ENCODE assay signal across 19 cellular contexts in the genomic region with DNA sequence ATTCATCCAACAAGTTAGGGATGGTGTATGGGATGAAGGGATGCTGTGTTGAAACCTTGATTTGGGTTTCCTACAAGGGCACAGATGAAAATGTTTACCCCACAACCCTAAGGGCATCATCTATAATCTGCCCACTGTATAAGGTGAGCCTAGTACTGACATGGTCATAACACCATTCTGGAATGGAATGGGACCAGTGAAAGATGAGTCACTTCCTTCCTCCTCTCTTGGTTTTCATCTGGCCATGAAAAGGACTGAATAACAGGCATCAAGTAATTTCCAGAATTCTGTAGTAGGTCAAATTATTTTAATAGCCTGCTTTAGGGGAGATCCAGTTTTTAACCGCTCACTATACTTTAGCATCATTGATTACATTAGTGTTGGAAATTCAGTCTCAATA.
A peak's percentile ranks its signal among the peaks of the same experiment; 100 is the strongest.
DNase-seq lines count a peak whose midpoint lies in the region; ATAC-seq and TF ChIP-seq lines count a peak whose summit lies in the region.
"Had no signal": no experiment of that assay in that cellular context is flagged by ENCODE, and none has a peak within 500 bp of the region (broad histone marks: within the 10 kb centered on the region; RNA-seq: fewer than 3 reads in every experiment).

No MANE protein-coding gene starts in this region.

- ATAC-seq in HG02798 (IDR thresholded peaks at IDR 0.05; ENCODE audit: poor library complexity, unreplicated experiment), result no peak
- ATAC-seq in psoas muscle, result no peak
- ATAC-seq: CD8-positive, alpha-beta T cell; PC-3 had no signal

- intact Hi-C loops in psoas muscle (cut with DNase I), result no loop called here

- no peak overlapping the region for H3K4me2 ChIP-seq in MM.1S (ENCODE audit: low read depth, low read length)
- H3K4me2 ChIP-seq: BLaER1 treated with 17β-estradiol and CSF1 and Interleukin-3, amounts not matched to agents 10 nM and 100 nM had no signal

- DNase-seq in COLO829 (ENCODE audit: low spot score) (peak; percentile 75), NB4 (ENCODE audit: low read depth) (peak; percentile 26), choroid plexus epithelial cell (ENCODE audit: low read depth) (peak; percentile 39), kidney tubule cell (ENCODE audit: low spot score) (peak; percentile 40), MM.1S (no peak), psoas muscle (no peak)
- DNase-seq: CD8-positive, alpha-beta T cell; DMS79; H9; Kasumi-1; NCI-H1694 treated with DMSO at 0.1 percent for 48 hours; NCI-H2107; NCI-H510A treated with DMSO at 0.1 percent for 48 hours; NCI-H82; PC-3; SJCRH30 had no signal

- no peaks in the 10 kb centered on the region for H3K9me2 ChIP-seq in MM.1S (replicated peaks; ENCODE audit: insufficient read depth, low read length)

- H3K27ac ChIP-seq in MM.1S (ENCODE audit: low read length) (no peak overlapping the region), psoas muscle (no peak overlapping the region)
- H3K27ac ChIP-seq: BLaER1 treated with 17β-estradiol and CSF1 and Interleukin-3, amounts not matched to agents 10 nM and 100 nM; RWPE1; SJCRH30 had no signal

- H2AFZ ChIP-seq in MM.1S (ENCODE audit: low read length), result no peak overlapping the region

- 91 to 98% (median 97%) methylated on average over 1 of the region's 1 CpG for WGBS in psoas muscle, 3 donors

- no peak overlapping the region for H3K9ac ChIP-seq in MM.1S (ENCODE audit: low read length)
- H3K9ac ChIP-seq: BLaER1 treated with 17β-estradiol and CSF1 and Interleukin-3, amounts not matched to agents 10 nM and 100 nM had no signal

- TF ChIP-seq CTCF in NB4 (IDR thresholded peaks at IDR 0.05; ENCODE audit: low read depth, low read length) (no peak), choroid plexus epithelial cell (conservative IDR thresholded peaks at IDR 0.05; ENCODE audit: low read depth, low read length) (no peak), MM.1S (IDR thresholded peaks at IDR 0.05; ENCODE audit: low read length) (no peak), psoas muscle (IDR thresholded peaks at IDR 0.05) (no peak)

- H3K36me3 ChIP-seq in MM.1S (replicated peaks; ENCODE audit: insufficient read depth, low read length) (no peaks in the 10 kb centered on the region), psoas muscle (ENCODE audit: insufficient read depth in 1 of 2, low read depth in 1 of 2) (no peaks in the 10 kb centered on the region)
- H3K36me3 ChIP-seq: BLaER1 treated with 17β-estradiol and CSF1 and Interleukin-3, amounts not matched to agents 10 nM and 100 nM; SJCRH30 had no signal

- H3K79me2 ChIP-seq in MM.1S (ENCODE audit: low read length), result no peaks in the 10 kb centered on the region

- TF ChIP-seq POLR2A in NB4 (IDR thresholded peaks at IDR 0.05; ENCODE audit: extremely low read depth, insufficient read length), result no peak

- no peaks in the 10 kb centered on the region for H3F3A ChIP-seq in MM.1S (ENCODE audit: insufficient read depth, low read length)

- H3K4me3 ChIP-seq in NB4 (ENCODE audit: low read depth, low read length) (no peak overlapping the region), choroid plexus epithelial cell (ENCODE audit: low read depth, low read length) (no peak overlapping the region), MM.1S (ENCODE audit: low read length) (no peak overlapping the region), psoas muscle (no peak overlapping the region)
- H3K4me3 ChIP-seq: BLaER1 treated with 17β-estradiol and CSF1 and Interleukin-3, amounts not matched to agents 10 nM and 100 nM; SJCRH30 had no signal

- H3K4me1 ChIP-seq in MM.1S (ENCODE audit: low read length) (no peaks in the 10 kb centered on the region), psoas muscle (no peaks in the 10 kb centered on the region)
- H3K4me1 ChIP-seq: SJCRH30 had no signal

- H3K9me3 ChIP-seq in MM.1S (replicated peaks; ENCODE audit: insufficient read depth, low read length), result no peaks in the 10 kb centered on the region
- H3K9me3 ChIP-seq in psoas muscle, result no peaks in the 10 kb centered on the region
- H3K9me3 ChIP-seq: SJCRH30 had no signal

- H3K27me3 ChIP-seq in MM.1S (replicated peaks; ENCODE audit: insufficient read depth, low read length), result no peaks in the 10 kb centered on the region
- no peaks in the 10 kb centered on the region for H3K27me3 ChIP-seq in psoas muscle (ENCODE audit: insufficient read depth in 3 of 3, low read length in 2 of 3)
- H3K27me3 ChIP-seq: BLaER1 treated with 17β-estradiol and CSF1 and Interleukin-3, amounts not matched to agents 10 nM and 100 nM; SJCRH30 had no signal

- H4K20me1 ChIP-seq in MM.1S (ENCODE audit: insufficient read depth, low read length), result no peaks in the 10 kb centered on the region
- H4K20me1 ChIP-seq: BLaER1 treated with 17β-estradiol and CSF1 and Interleukin-3, amounts not matched to agents 10 nM and 100 nM had no signal

Comparison
In these comparisons a context has a peak if more than half of its experiments do, and no peak if none do; other contexts are left out.
1. DNase-seq: peak in COLO829 (single experiment), NB4 (single experiment), choroid plexus epithelial cell (single experiment) and kidney tubule cell (single experiment); none in MM.1S (single experiment) and psoas muscle (0 of 2).